17 cellular contexts compared by ENCODE assay signal in genomic region chr1:172932981-172933380, GRCh38.
DNase-seq lines count a peak whose midpoint lies in the region; ATAC-seq and TF ChIP-seq lines count a peak whose summit lies in the region.
"Had no signal": no experiment of that assay in that cellular context is flagged by ENCODE, and none has a peak within 500 bp of the region (broad histone marks: within the 10 kb centered on the region; RNA-seq: fewer than 3 reads in every experiment).

No MANE protein-coding gene starts in this region.

- peak overlapping the region; percentile 77 to 94 for H3K4ac ChIP-seq in mesenchymal stem cell (ENCODE audit: low read depth in 1 of 2, low read length in 2 of 2)

- peak overlapping the region; percentile 64 for H2BK120ac ChIP-seq in mesenchymal stem cell (ENCODE audit: low read depth, low read length)

- no peak overlapping the region for H3K14ac ChIP-seq in mesenchymal stem cell (ENCODE audit: low read length in 2 of 2)

- H3K4me1 Mint-ChIP-seq in T-cell: peaks cover 12 to 23% (median 19%) of the 10 kb centered on the region in 3 donors
- peaks cover 8 to 11% of the 10 kb centered on the region in 2 donors for H3K4me1 Mint-ChIP-seq in effector memory CD8-positive, alpha-beta T cell (ENCODE audit: low read depth in 2 of 2)

- H3K4me3 ChIP-seq in mesenchymal stem cell (ENCODE audit: insufficient read depth in 1 of 2, low read depth in 1 of 2, low read length in 2 of 2): no peak overlapping the region
- H3K4me3 ChIP-seq: sigmoid colon had no signal

- no peak overlapping the region for H3K4me2 ChIP-seq in mesenchymal stem cell (ENCODE audit: low read length, poor library complexity, severe bottlenecking)

- H3K27me3 ChIP-seq in mesenchymal stem cell (ENCODE audit: control insufficient read depth in 1 of 2, insufficient read depth in 1 of 2, low read length in 2 of 2): no peaks in the 10 kb centered on the region
- H3K27me3 ChIP-seq: sigmoid colon had no signal

- ATAC-seq in T-cell (replicated peaks in 1 of 4) (no peak), GM18867 (IDR thresholded peaks at IDR 0.05; ENCODE audit: unreplicated experiment) (no peak)
- ATAC-seq in effector memory CD8-positive, alpha-beta T cell (replicated peaks): no peak

- H3K36me3 ChIP-seq in mesenchymal stem cell (ENCODE audit: control insufficient read depth in 1 of 2, insufficient read depth in 2 of 2, low read depth in 1 of 2, low read length in 2 of 2): no peaks in the 10 kb centered on the region
- H3K36me3 ChIP-seq: sigmoid colon had no signal

- peak overlapping the region; percentile 37 to 47 for H3K27ac Mint-ChIP-seq in T-cell
- H3K27ac Mint-ChIP-seq in effector memory CD8-positive, alpha-beta T cell: no peak overlapping the region
- H3K27ac Mint-ChIP-seq: activated CD4-positive, alpha-beta T cell treated with anti-CD3 and anti-CD28 coated beads, Interleukin-2, amount 10 ng/mL, durations not matched to agents 24 days and 14 days had no signal

- no peaks in the 10 kb centered on the region for H3K27me3 Mint-ChIP-seq in T-cell
- H3K27me3 Mint-ChIP-seq in effector memory CD8-positive, alpha-beta T cell: no peaks in the 10 kb centered on the region
- H3K27me3 Mint-ChIP-seq: B cell had no signal

- H3K9me3 ChIP-seq in mesenchymal stem cell (ENCODE audit: control insufficient read depth, low read length): no peaks in the 10 kb centered on the region
- H3K9me3 ChIP-seq: sigmoid colon had no signal

- H3K4me3 Mint-ChIP-seq in T-cell: no peak overlapping the region
- no peak overlapping the region for H3K4me3 Mint-ChIP-seq in effector memory CD8-positive, alpha-beta T cell
- H3K4me3 Mint-ChIP-seq: B cell had no signal

- no peak overlapping the region for H2BK5ac ChIP-seq in mesenchymal stem cell (ENCODE audit: low read depth, low read length, poor library complexity, severe bottlenecking)

- no peak overlapping the region for H3K9ac ChIP-seq in mesenchymal stem cell (ENCODE audit: low read length)

- no peak for DNase-seq in T-cell
- no peak for DNase-seq in mesenchymal stem cell
- DNase-seq in GM20000 (ENCODE audit: low spot score): no peak
- no peak for DNase-seq in effector memory CD8-positive, alpha-beta T cell
- DNase-seq in EL: no peak
- DNase-seq: activated CD4-positive, alpha-beta T cell treated with anti-CD3 and anti-CD28 coated beads, Interleukin-2, amount 10 ng/mL, durations not matched to agents 24 days and 14 days; DMS 273 treated with DMSO at 0.1 percent for 48 hours; GOT3; NCI-H1092 treated with DMSO at 0.1 percent for 48 hours; NCI-H526 treated with DMSO at 0.1 percent for 48 hours; occipital lobe; sigmoid colon; stimulated activated CD4-positive, alpha-beta T cell treated with anti-CD3 and anti-CD28 coated beads, Interleukin-2, amount 100 ng/mL, for 24 hours had no signal

- H3K18ac ChIP-seq in mesenchymal stem cell (ENCODE audit: low read depth in 1 of 2, low read length in 2 of 2): peak overlapping the region; percentile 21 to 98

- CTCF ChIA-PET in T-cell (lab: Charles Lee): no interaction called here

- peaks cover 3% of the 10 kb centered on the region for H3K4me1 ChIP-seq in mesenchymal stem cell (ENCODE audit: control insufficient read depth, insufficient read depth, low read depth, low read length)

- H4K8ac ChIP-seq in mesenchymal stem cell (ENCODE audit: low read length): peak overlapping the region; percentile 52

- H3K9me3 Mint-ChIP-seq in T-cell: no peaks in the 10 kb centered on the region
- no peaks in the 10 kb centered on the region for H3K9me3 Mint-ChIP-seq in effector memory CD8-positive, alpha-beta T cell

- H2BK12ac ChIP-seq in mesenchymal stem cell (ENCODE audit: low read length in 2 of 2): peak overlapping the region; percentile 96 to 98

- POLR2A ChIA-PET in T-cell (lab: Charles Lee): no interaction called here

- no CpG with 5 or more reads among the region's 1 CpG for WGBS in mesenchymal stem cell

- no peak overlapping the region for H2BK15ac ChIP-seq in mesenchymal stem cell (ENCODE audit: low read depth, poor library complexity, severe bottlenecking)

- peak overlapping the region; percentile 94 for H2AK5ac ChIP-seq in mesenchymal stem cell (ENCODE audit: low read length, severe bottlenecking)

- H3K79me1 ChIP-seq in mesenchymal stem cell (replicated peaks; ENCODE audit: low read length, poor library complexity, severe bottlenecking): no peaks in the 10 kb centered on the region

- H3K23ac ChIP-seq in mesenchymal stem cell (ENCODE audit: low read length in 2 of 2): no peak overlapping the region

- no peaks in the 10 kb centered on the region for H3K36me3 Mint-ChIP-seq in T-cell
- no peaks in the 10 kb centered on the region for H3K36me3 Mint-ChIP-seq in effector memory CD8-positive, alpha-beta T cell (ENCODE audit: insufficient read depth)

- peak overlapping the region; percentile 64 for H3K27ac ChIP-seq in 22Rv1
- peak overlapping the region; percentile 72 for H3K27ac ChIP-seq in C4-2B
- peak overlapping the region; percentile 96 for H3K27ac ChIP-seq in mesenchymal stem cell (ENCODE audit: low read length, poor library complexity, severe bottlenecking)

- H2AFZ ChIP-seq in mesenchymal stem cell (ENCODE audit: low read depth, low read length): no peak overlapping the region

- H4K91ac ChIP-seq in mesenchymal stem cell (ENCODE audit: low read length): peak overlapping the region; percentile 97

- no peak for TF ChIP-seq CTCF in 22Rv1 (IDR thresholded peaks at IDR 0.05)
- TF ChIP-seq CTCF in C4-2B (conservative IDR thresholded peaks at IDR 0.05): no peak
- TF ChIP-seq CTCF in GM20000 (IDR thresholded peaks at IDR 0.05; ENCODE audit: extremely low read depth, missing control alignments): no peak

Comparison
In these comparisons a context has a peak if more than half of its experiments do, and no peak if none do; other contexts are left out.
1. H3K27ac Mint-ChIP-seq: peak in T-cell (2 of 2); none in effector memory CD8-positive, alpha-beta T cell (0 of 2).
2. Peak in every context shown above with its lines, with median percentiles within 50 percentile points of each other: H3K27ac ChIP-seq.